Comparison of ENCODE assay signal across 20 cellular contexts in genomic region chr4:171651071-171651470, GRCh38.
DNase-seq lines count a peak whose midpoint lies in the region; ATAC-seq and TF ChIP-seq lines count a peak whose summit lies in the region.
"Had no signal": no experiment of that assay in that cellular context is flagged by ENCODE, and none has a peak within 500 bp of the region (broad histone marks: within the 10 kb centered on the region; RNA-seq: fewer than 3 reads in every experiment).

No MANE protein-coding gene starts in this region.

- no peaks in the 10 kb centered on the region for H3K4me1 Mint-ChIP-seq in central memory CD8-positive, alpha-beta T cell
- H3K4me1 Mint-ChIP-seq: CD4-positive, alpha-beta memory T cell; H9 had no signal

- H3K4me3 Mint-ChIP-seq in central memory CD8-positive, alpha-beta T cell = no peak overlapping the region
- H3K4me3 Mint-ChIP-seq: CD4-positive, alpha-beta memory T cell; H9 had no signal

- peak; percentile 24 for ATAC-seq in GM19324 (IDR thresholded peaks at IDR 0.05; ENCODE audit: low FRiP score, unreplicated experiment)
- ATAC-seq in central memory CD8-positive, alpha-beta T cell (replicated peaks; ENCODE audit: extremely low read depth, poor library complexity, severe bottlenecking) = peak; percentile 28
- no peak for ATAC-seq in mucosa of descending colon
- no peak for ATAC-seq in GM18873 (IDR thresholded peaks at IDR 0.05; ENCODE audit: low FRiP score, unreplicated experiment)
- ATAC-seq: A549 had no signal

- H3K9ac ChIP-seq in neuronal stem cell (ENCODE audit: low read depth, low read length, poor library complexity) = no peak overlapping the region
- H3K9ac ChIP-seq: GM23248 had no signal

- H3K18ac ChIP-seq in neuronal stem cell (ENCODE audit: low read length) = peak overlapping the region; percentile 64

- no peak overlapping the region for H2BK120ac ChIP-seq in neuronal stem cell (ENCODE audit: low read depth, low read length)

- no peak for DNase-seq in central memory CD8-positive, alpha-beta T cell (ENCODE audit: low spot score in 2 of 2)
- DNase-seq in neuronal stem cell (ENCODE audit: low spot score) (no peak), mucosa of descending colon (no peak), SK-N-DZ (ENCODE audit: low spot score) (no peak), dedifferentiated amniotic fluid mesenchymal stem cell (ENCODE audit: extremely low spot score) (no peak)
- DNase-seq: 8988T, AML-193, C1 segment of cervical spinal cord, Calu3, COR-L47, DMS53, DMS79 treated with DMSO at 0.1 percent for 48 hours, GF-D8, GM23248 had no signal

- H3K4me2 ChIP-seq in neuronal stem cell (ENCODE audit: insufficient read depth, low read length, poor library complexity, severe bottlenecking) = no peak overlapping the region
- H3K4me2 ChIP-seq: A549 had no signal

- H2BK12ac ChIP-seq in neuronal stem cell (ENCODE audit: low read length) = no peak overlapping the region

- H2AFZ ChIP-seq in neuronal stem cell (ENCODE audit: low read length) = no peak overlapping the region
- H2AFZ ChIP-seq: GM23248 had no signal

- H3K4me3 ChIP-seq in neuronal stem cell (ENCODE audit: low read length in 2 of 2) (no peak overlapping the region), mucosa of descending colon (no peak overlapping the region)
- H3K4me3 ChIP-seq: A549, GM23248 had no signal

- peak overlapping the region; percentile 12 for H4K91ac ChIP-seq in neuronal stem cell (ENCODE audit: low read depth, low read length, poor library complexity)

- H2BK15ac ChIP-seq in neuronal stem cell (ENCODE audit: low read length) = peak overlapping the region; percentile 67

- H3K4me1 ChIP-seq in neuronal stem cell (ENCODE audit: control insufficient read depth in 2 of 2, insufficient read depth in 1 of 2, low read depth in 1 of 2, low read length in 2 of 2) (no peaks in the 10 kb centered on the region), mucosa of descending colon (ENCODE audit: low read depth) (no peaks in the 10 kb centered on the region)
- H3K4me1 ChIP-seq: A549, BE2C had no signal

- H3K27ac Mint-ChIP-seq in central memory CD8-positive, alpha-beta T cell (ENCODE audit: low read depth) = no peak overlapping the region
- H3K27ac Mint-ChIP-seq: CD4-positive, alpha-beta memory T cell had no signal

- no peak for TF ChIP-seq CTCF in mucosa of descending colon (IDR thresholded peaks at IDR 0.05)

- H3K36me3 Mint-ChIP-seq in central memory CD8-positive, alpha-beta T cell (ENCODE audit: insufficient read depth) = peaks cover 2% of the 10 kb centered on the region
- H3K36me3 Mint-ChIP-seq: CD4-positive, alpha-beta memory T cell had no signal

- no peaks in the 10 kb centered on the region for H3K27me3 ChIP-seq in neuronal stem cell (ENCODE audit: control insufficient read depth in 3 of 3, insufficient read depth in 3 of 3, low read depth in 1 of 3, low read length in 3 of 3)
- H3K27me3 ChIP-seq: BE2C had no signal

- H3K79me1 ChIP-seq in neuronal stem cell (ENCODE audit: low read depth, low read length) = no peaks in the 10 kb centered on the region

- H3K9me3 Mint-ChIP-seq in central memory CD8-positive, alpha-beta T cell = peaks cover 16% of the 10 kb centered on the region
- H3K9me3 Mint-ChIP-seq: H9 had no signal

- no CpG with 5 or more reads among the region's 6 CpGs for WGBS in neuronal stem cell (ENCODE audit: extremely low coverage in 2 of 2, insufficient read length in 2 of 2, insufficient replicate concordance in 1 of 2), 2 donors

- peaks cover 0 to 3% of the 10 kb centered on the region in 2 donors for H3K9me3 ChIP-seq in neuronal stem cell (replicated peaks in 1 of 2; ENCODE audit: control insufficient read depth in 2 of 2, insufficient read depth in 1 of 2, low read depth in 1 of 2, low read length in 2 of 2)
- no peaks in the 10 kb centered on the region for H3K9me3 ChIP-seq in mucosa of descending colon
- H3K9me3 ChIP-seq: A549, BE2C had no signal

- peak overlapping the region; percentile 82 for H4K8ac ChIP-seq in neuronal stem cell (ENCODE audit: low read depth, low read length)

- H3K36me3 ChIP-seq in neuronal stem cell (replicated peaks in 1 of 2; ENCODE audit: control insufficient read depth in 2 of 2, insufficient read depth in 2 of 2, low read length in 2 of 2) (no peaks in the 10 kb centered on the region), mucosa of descending colon (ENCODE audit: low read depth) (no peaks in the 10 kb centered on the region)
- H3K36me3 ChIP-seq: BE2C had no signal

- peak overlapping the region; percentile 55 for H3K23ac ChIP-seq in neuronal stem cell (ENCODE audit: low read depth, low read length, poor library complexity)

- H3K27me3 Mint-ChIP-seq in central memory CD8-positive, alpha-beta T cell = no peaks in the 10 kb centered on the region
- H3K27me3 Mint-ChIP-seq: CD4-positive, alpha-beta memory T cell had no signal

- H3K4ac ChIP-seq in neuronal stem cell (ENCODE audit: low read length) = no peak overlapping the region

- peak overlapping the region; percentile 71 for H3K14ac ChIP-seq in neuronal stem cell (ENCODE audit: low read length)

- no peak overlapping the region for H3K27ac ChIP-seq in neuronal stem cell (replicated peaks; ENCODE audit: low read length)
- H3K27ac ChIP-seq: A549, GM23248 had no signal

- intact Hi-C loops in mucosa of descending colon (cut with DNase I, micrococcal nuclease) = no loop called here

- peak overlapping the region; percentile 52 for H2AK5ac ChIP-seq in neuronal stem cell (ENCODE audit: low read depth, low read length)

- H2BK5ac ChIP-seq in neuronal stem cell (ENCODE audit: low read length) = no peak overlapping the region

Comparison
In these comparisons a context has a peak if more than half of its experiments do, and no peak if none do; other contexts are left out.
1. ATAC-seq: peak in GM19324 (single experiment) and central memory CD8-positive, alpha-beta T cell (single experiment); none in mucosa of descending colon (single experiment) and GM18873 (single experiment).